18 cellular contexts compared by ENCODE assay signal in the genomic region with DNA sequence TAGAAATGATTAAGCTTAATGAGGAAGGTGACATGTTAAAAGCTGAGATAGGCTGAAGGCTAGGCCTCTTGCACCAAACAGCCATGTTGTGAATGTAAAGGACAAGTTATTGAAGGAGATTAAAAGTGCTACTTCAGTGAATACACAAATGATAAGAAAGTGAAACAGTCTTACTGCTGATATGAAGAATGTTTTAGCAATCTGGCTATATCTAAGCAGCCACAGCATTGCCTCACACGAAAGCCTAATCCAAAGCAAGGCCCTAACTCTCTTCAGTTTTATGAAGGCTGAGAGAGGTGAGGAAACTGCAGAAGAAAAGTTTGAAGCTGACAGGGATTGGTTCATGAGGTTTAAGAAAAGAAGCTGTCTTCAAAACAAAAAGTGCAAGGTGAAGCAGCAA.
DNase-seq lines count a peak whose midpoint lies in the region; ATAC-seq and TF ChIP-seq lines count a peak whose summit lies in the region.
"Had no signal": no experiment of that assay in that cellular context is flagged by ENCODE, and none has a peak within 500 bp of the region (broad histone marks: within the 10 kb centered on the region; RNA-seq: fewer than 3 reads in every experiment).

No MANE protein-coding gene starts in this region.

- no peaks in the 10 kb centered on the region for H3K27me3 ChIP-seq in CD4-positive, CD25-positive, alpha-beta regulatory T cell (ENCODE audit: control insufficient read depth, insufficient read depth, low read length)
- H3K27me3 ChIP-seq in IMR-90 (ENCODE audit: control insufficient read depth, insufficient read depth, low read length) (no peaks in the 10 kb centered on the region), adrenal gland (no peaks in the 10 kb centered on the region)
- H3K27me3 ChIP-seq: BE2C had no signal

- peaks cover 5% of the 10 kb centered on the region for H3K36me3 ChIP-seq in CD4-positive, CD25-positive, alpha-beta regulatory T cell (ENCODE audit: control insufficient read depth, insufficient read depth, low read length)
- H3K36me3 ChIP-seq in IMR-90 (ENCODE audit: control insufficient read depth, insufficient read depth, low read length) (no peaks in the 10 kb centered on the region), adrenal gland (replicated peaks in 1 of 2) (no peaks in the 10 kb centered on the region)
- H3K36me3 ChIP-seq: BE2C had no signal

- no peak overlapping the region for H2BK120ac ChIP-seq in IMR-90 (ENCODE audit: low read depth, low read length)

- no peak overlapping the region for H2AK9ac ChIP-seq in IMR-90 (replicated peaks; ENCODE audit: low read depth, low read length, poor library complexity)

- H2AFZ ChIP-seq in IMR-90 (replicated peaks; ENCODE audit: low read length, poor library complexity): no peak overlapping the region
- H2AFZ ChIP-seq: GM23338 had no signal

- no CpG with 5 or more reads among the region's 1 CpG for WGBS in IMR-90 (ENCODE audit: extremely low coverage in 2 of 2, insufficient read length in 1 of 2), 2 experiments
- 90 to 95% (median 92%) methylated on average over 1 of the region's 1 CpG for WGBS in adrenal gland, 4 donors

- peaks cover 10 to 11% of the 10 kb centered on the region in 2 experiments for H3K9me3 ChIP-seq in CD4-positive, CD25-positive, alpha-beta regulatory T cell (ENCODE audit: control insufficient read depth in 2 of 2, low read length in 2 of 2)
- H3K9me3 ChIP-seq in IMR-90 (ENCODE audit: control insufficient read depth, insufficient read depth, low read length): peaks cover 14% of the 10 kb centered on the region
- H3K9me3 ChIP-seq in adrenal gland (replicated peaks in 1 of 3): no peaks in the 10 kb centered on the region
- H3K9me3 ChIP-seq: BE2C had no signal

- peaks cover 0 to 16% (median 3%) of the 10 kb centered on the region in 7 donors for H3K9me3 Mint-ChIP-seq in CD4-positive, CD25-positive, alpha-beta regulatory T cell
- H3K9me3 Mint-ChIP-seq in immature natural killer cell: peaks cover 0 to 14% (median 11%) of the 10 kb centered on the region in 6 donors

- TF ChIP-seq POLR2A in IMR-90 (IDR thresholded peaks at IDR 0.05; ENCODE audit: low read depth, low read length) (no peak), adrenal gland (IDR thresholded peaks at IDR 0.05) (no peak)

- no peak overlapping the region for H4K5ac ChIP-seq in IMR-90 (ENCODE audit: low read depth, low read length)

- H3K4me3 ChIP-seq in CD4-positive, CD25-positive, alpha-beta regulatory T cell (ENCODE audit: low read depth, low read length): no peak overlapping the region
- H3K4me3 ChIP-seq in IMR-90 (ENCODE audit: insufficient read depth, low read depth, low read length): no peak overlapping the region
- no peak overlapping the region for H3K4me3 ChIP-seq in adrenal gland
- H3K4me3 ChIP-seq: A549, GM23338 had no signal

- H3K27ac ChIP-seq in CD4-positive, CD25-positive, alpha-beta regulatory T cell (ENCODE audit: insufficient read depth, low read length, poor library complexity, severe bottlenecking): peak overlapping the region; percentile 35
- H3K27ac ChIP-seq in IMR-90 (ENCODE audit: insufficient read depth, low read length): no peak overlapping the region
- no peak overlapping the region for H3K27ac ChIP-seq in adrenal gland
- H3K27ac ChIP-seq: A549, C4-2B had no signal

- in situ Hi-C loops in IMR-90 (cut with MboI; ENCODE audit: low sequenced_read_pairs): no loop called here

- H2BK5ac ChIP-seq in IMR-90 (ENCODE audit: low read depth, low read length, poor library complexity, severe bottlenecking): no peak overlapping the region

- CTCF ChIA-PET in IMR-90 (lab: Yijun Ruan, JAX): no interaction called here

- H3K18ac ChIP-seq in IMR-90 (ENCODE audit: low read depth, low read length): no peak overlapping the region

- peaks cover 6 to 39% (median 16%) of the 10 kb centered on the region in 4 donors for H3K4me1 Mint-ChIP-seq in CD4-positive, CD25-positive, alpha-beta regulatory T cell
- peaks cover 6 to 10% of the 10 kb centered on the region in 2 donors for H3K4me1 Mint-ChIP-seq in immature natural killer cell

- no TSS peak for BruUV-seq in IMR-90 (replicated peaks; lab: Mats Ljungman, UMichigan)

- H3K4me3 Mint-ChIP-seq in CD4-positive, CD25-positive, alpha-beta regulatory T cell: no peak overlapping the region
- no peak overlapping the region for H3K4me3 Mint-ChIP-seq in immature natural killer cell
- H3K4me3 Mint-ChIP-seq: CD8-positive, alpha-beta T cell; GM23338; H9 had no signal

- H3K9ac ChIP-seq in IMR-90 (ENCODE audit: low read depth, low read length): no peak overlapping the region

- no peaks in the 10 kb centered on the region for H3K27me3 Mint-ChIP-seq in CD4-positive, CD25-positive, alpha-beta regulatory T cell
- H3K27me3 Mint-ChIP-seq in immature natural killer cell (ENCODE audit: low read depth in 3 of 3): peaks cover 0 to 1% (median 0%) of the 10 kb centered on the region in 3 donors

- H2AK5ac ChIP-seq in IMR-90 (ENCODE audit: low read depth, low read length): no peak overlapping the region

- no peak for TF ChIP-seq RAD21 in IMR-90 (IDR thresholded peaks at IDR 0.05; ENCODE audit: low read length)

- no peaks in the 10 kb centered on the region for H4K20me1 ChIP-seq in IMR-90 (ENCODE audit: insufficient read depth, low read length)

- H3K4me1 ChIP-seq in CD4-positive, CD25-positive, alpha-beta regulatory T cell (ENCODE audit: control insufficient read depth, insufficient read depth, low read length, poor library complexity, severe bottlenecking): peaks cover 8% of the 10 kb centered on the region
- H3K4me1 ChIP-seq in IMR-90 (ENCODE audit: control insufficient read depth, insufficient read depth, low read length): no peaks in the 10 kb centered on the region
- H3K4me1 ChIP-seq in adrenal gland (replicated peaks in 1 of 2): no peaks in the 10 kb centered on the region
- H3K4me1 ChIP-seq: A549, BE2C had no signal

- no peak overlapping the region for H4K91ac ChIP-seq in IMR-90 (ENCODE audit: insufficient read depth, low read depth, low read length)

- no peak overlapping the region for H3K14ac ChIP-seq in IMR-90 (replicated peaks; ENCODE audit: low read depth, low read length)

- no peak overlapping the region for H3K4ac ChIP-seq in IMR-90 (ENCODE audit: low read depth, low read length)

- dilution Hi-C loops in IMR-90 (cut with HindIII; ENCODE audit: low sequenced_read_pairs, unreplicated experiment): no loop called here

- no peak for ATAC-seq in CD4-positive, CD25-positive, alpha-beta regulatory T cell (ENCODE audit: low read depth in 2 of 2)
- ATAC-seq in IMR-90 (ENCODE audit: low read depth): peak; percentile 54
- no peak for ATAC-seq in GM21825 (IDR thresholded peaks at IDR 0.05; ENCODE audit: unreplicated experiment)
- ATAC-seq: A549; CD8-positive, alpha-beta T cell; GM23338 had no signal

- H3K4me2 ChIP-seq in IMR-90 (ENCODE audit: low read depth, low read length): no peak overlapping the region
- H3K4me2 ChIP-seq: A549, GM23338 had no signal

- H3K36me3 Mint-ChIP-seq in CD4-positive, CD25-positive, alpha-beta regulatory T cell: peaks cover 41% of the 10 kb centered on the region
- peaks cover 13 to 26% (median 20%) of the 10 kb centered on the region in 3 donors for H3K36me3 Mint-ChIP-seq in immature natural killer cell

- peak overlapping the region; percentile 9 to 93 (median 85) for H3K27ac Mint-ChIP-seq in CD4-positive, CD25-positive, alpha-beta regulatory T cell
- H3K27ac Mint-ChIP-seq in immature natural killer cell: peak overlapping the region in 4 of 6 donors; percentile 1 to 65 (median 46)
- H3K27ac Mint-ChIP-seq: CD8-positive, alpha-beta T cell; GM23338; H9 had no signal

- POLR2A ChIA-PET in IMR-90 (lab: Charles Lee; ENCODE audit: unreplicated experiment): no interaction called here

- TF ChIP-seq CTCF in IMR-90 (conservative IDR thresholded peaks at IDR 0.05; ENCODE audit: low read depth, low read length): no peak
- TF ChIP-seq CTCF in adrenal gland (IDR thresholded peaks at IDR 0.05): no peak

- no peak overlapping the region for H3K56ac ChIP-seq in IMR-90 (ENCODE audit: extremely low read depth, insufficient read depth, low read length)

- intact Hi-C loops in IMR-90 (cut with micrococcal nuclease) (no loop called here), adrenal gland (cut with DNase I) (no loop called here)

- no peak overlapping the region for H2BK15ac ChIP-seq in IMR-90 (ENCODE audit: low read depth, low read length)

- H3K23ac ChIP-seq in IMR-90 (ENCODE audit: low read depth, low read length): no peak overlapping the region

- no peaks in the 10 kb centered on the region for H3K9me1 ChIP-seq in IMR-90 (ENCODE audit: insufficient read depth, low read length)

- DNase-seq in CD4-positive, CD25-positive, alpha-beta regulatory T cell: peak in 1 of 3 donors; percentile 18
- no peak for DNase-seq in IMR-90
- peak; percentile 61 for DNase-seq in amniotic epithelial cell (ENCODE audit: low read depth)
- DNase-seq in immature natural killer cell: no peak
- DNase-seq in adrenal gland: no peak
- DNase-seq in NCI-H1417 (lab: John Stamatoyannopoulos, UW): no peak
- DNase-seq in NCI-H1105 treated with DMSO at 0.1 percent for 48 hours (lab: John Stamatoyannopoulos, UW): no peak
- DNase-seq: BE2C; CD8-positive, alpha-beta T cell; COR-L47; DMS153; DMS79 treated with DMSO at 0.1 percent for 48 hours; EL; H9 had no signal

- H2BK20ac ChIP-seq in IMR-90 (ENCODE audit: low read depth, low read length): no peak overlapping the region

- no peak overlapping the region for H4K8ac ChIP-seq in IMR-90 (ENCODE audit: low read depth in 2 of 2, low read length in 2 of 2)

- H3K79me1 ChIP-seq in IMR-90 (ENCODE audit: low read depth in 1 of 2, low read length in 2 of 2): peaks cover 0 to 3% of the 10 kb centered on the region in 2 experiments; a peak in 1 of 4 replicates

TF ChIP-seq in IMR-90, 13 proteins besides CTCF, POLR2A, EP300 and RAD21 (continues in another document):
- TF ChIP-seq FOS (IDR thresholded peaks at IDR 0.05; ENCODE audit: low read depth, low read length): no peak
- no peak for TF ChIP-seq BHLHE40 (IDR thresholded peaks at IDR 0.05; ENCODE audit: low read depth, low read length)
- TF ChIP-seq CHD1 (IDR thresholded peaks at IDR 0.05; ENCODE audit: low read depth, low read length): no peak
- no peak for TF ChIP-seq RFX5 (IDR thresholded peaks at IDR 0.05; ENCODE audit: low read depth, low read length)
- no peak for TF ChIP-seq SMC3 (IDR thresholded peaks at IDR 0.05; ENCODE audit: low read depth, low read length)
- TF ChIP-seq NFE2L2 (IDR thresholded peaks at IDR 0.05; ENCODE audit: low read depth, low read length): no peak
- no peak for TF ChIP-seq MXI1 (IDR thresholded peaks at IDR 0.05; ENCODE audit: borderline replicate concordance, low read depth, low read length)
- TF ChIP-seq, protein P1, sequence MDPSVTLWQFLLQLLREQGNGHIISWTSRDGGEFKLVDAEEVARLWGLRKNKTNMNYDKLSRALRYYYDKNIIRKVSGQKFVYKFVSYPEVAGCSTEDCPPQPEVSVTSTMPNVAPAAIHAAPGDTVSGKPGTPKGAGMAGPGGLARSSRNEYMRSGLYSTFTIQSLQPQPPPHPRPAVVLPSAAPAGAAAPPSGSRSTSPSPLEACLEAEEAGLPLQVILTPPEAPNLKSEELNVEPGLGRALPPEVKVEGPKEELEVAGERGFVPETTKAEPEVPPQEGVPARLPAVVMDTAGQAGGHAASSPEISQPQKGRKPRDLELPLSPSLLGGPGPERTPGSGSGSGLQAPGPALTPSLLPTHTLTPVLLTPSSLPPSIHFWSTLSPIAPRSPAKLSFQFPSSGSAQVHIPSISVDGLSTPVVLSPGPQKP (IDR thresholded peaks at IDR 0.05; ENCODE audit: borderline replicate concordance, low read depth, low read length): no peak
